In genomic region chr12:4274960-4275868, GRCh38 we compare ENCODE assay signal across 8 cellular contexts. TPM values are rescaled to one million over a fixed set of nuclear protein-coding genes. Genes with fewer than 3 reads are reported as not detected.
A peak's percentile ranks its signal among the peaks of the same experiment; 100 is the strongest.
DNase-seq lines count a peak whose midpoint lies in the region; ATAC-seq, FAIRE-seq and TF ChIP-seq lines count a peak whose summit lies in the region.

No MANE protein-coding gene starts in this region.

- BruUV-seq in HepG2 (replicated peaks; lab: Mats Ljungman, UMichigan) = no TSS peak

- H3K27me3 ChIP-seq in HepG2 (ENCODE audit: control insufficient read depth in 1 of 2, insufficient read depth in 2 of 2, low read length in 2 of 2) = peaks cover 25 to 67% of the 10 kb centered on the region in 2 experiments
- H3K27me3 ChIP-seq in tibial nerve = peaks cover 0 to 43% of the 10 kb centered on the region in 2 donors

- H3K9ac ChIP-seq in HepG2 (ENCODE audit: insufficient read depth, low read depth, low read length) = no peak overlapping the region

- ATAC-seq in HepG2 (no peak), HG03442 (IDR thresholded peaks at IDR 0.05; ENCODE audit: unreplicated experiment) (no peak), GM21576 (IDR thresholded peaks at IDR 0.05; ENCODE audit: unreplicated experiment) (no peak)

- POLR2A ChIA-PET in activated CD4-positive, alpha-beta T cell treated with anti-CD3 and anti-CD28 coated beads, Interleukin-2, amount 10 ng/mL, durations not matched to agents 7 days and 5 days (lab: Charles Lee) = interaction anchor here (1.8 kb wide), 1 partner anchor 168 kb away, joined by 12 read pairs; no protein-coding TSS in a partner anchor
- POLR2A ChIA-PET in HepG2 (lab: Yijun Ruan, JAX) = no interaction called here

- H3K9me3 Mint-ChIP-seq in activated CD4-positive, alpha-beta T cell treated with anti-CD3 and anti-CD28 coated beads, Interleukin-2, amount 10 ng/mL, durations not matched to agents 7 days and 5 days = no peaks in the 10 kb centered on the region

- CTCF ChIA-PET in activated CD4-positive, alpha-beta T cell treated with anti-CD3 and anti-CD28 coated beads, Interleukin-2, amount 10 ng/mL, durations not matched to agents 7 days and 5 days (lab: Charles Lee) = interaction anchor here (0.6 to 6.2 kb wide), 15 partner anchors 14 to 391 kb away, joined by 3 to 80 read pairs (median 16); no protein-coding TSS in a partner anchor
- CTCF ChIA-PET in HepG2 (lab: Yijun Ruan, JAX; ENCODE audit: low intra/inter-chr PET ratio, low total read pairs) = interaction anchor here (1.3 kb wide), 1 partner anchor 311 kb away, joined by 4 read pairs; no protein-coding TSS in a partner anchor

- peak overlapping the region; percentile 36; the same call in 1 of the 2 replicates for H3K4me2 ChIP-seq in HepG2 (ENCODE audit: low read depth, low read length)

- no peaks in the 10 kb centered on the region for H3K27me3 Mint-ChIP-seq in activated CD4-positive, alpha-beta T cell treated with anti-CD3 and anti-CD28 coated beads, Interleukin-2, amount 10 ng/mL, durations not matched to agents 7 days and 5 days

- no peaks in the 10 kb centered on the region; the same call in 1 of the 2 replicates for H4K20me1 ChIP-seq in HepG2 (ENCODE audit: insufficient read depth, low read length)

- TF ChIP-seq EP300 in HepG2 (IDR thresholded peaks at IDR 0.05; ENCODE audit: low read depth in 2 of 2, low read length in 2 of 2) = no peak
- TF ChIP-seq EP300 in HepG2 (CRISPR knock-in tag; IDR thresholded peaks at IDR 0.05; ENCODE audit: borderline replicate concordance) = no peak
- no peak for TF ChIP-seq EP300 in tibial nerve (IDR thresholded peaks at IDR 0.05)

- no peak overlapping the region for H2AFZ ChIP-seq in HepG2 (ENCODE audit: low read length)

- no peak for DNase-seq in activated CD4-positive, alpha-beta T cell treated with anti-CD3 and anti-CD28 coated beads, Interleukin-2, amount 10 ng/mL, durations not matched to agents 7 days and 5 days
- no peak for DNase-seq in activated CD4-positive, alpha-beta T cell treated with anti-CD3 and anti-CD28 coated beads for 4 hours
- DNase-seq in astrocyte of the hippocampus (ENCODE audit: low read depth, low spot score) (peak; percentile 51), HepG2 (ENCODE audit: low spot score) (no peak), tibial nerve (ENCODE audit: low spot score in 2 of 2) (no peak), NCI-H524 treated with DMSO at 0.1 percent for 48 hours (lab: John Stamatoyannopoulos, UW) (no peak)

- no peak for TF ChIP-seq RAD21 in HepG2 (CRISPR knock-in tag; IDR thresholded peaks at IDR 0.05)

- TF ChIP-seq POLR2A in HepG2 (IDR thresholded peaks at IDR 0.05; ENCODE audit: insufficient read depth in 1 of 2, low read depth in 2 of 2, low read length in 2 of 2) (no peak), tibial nerve (IDR thresholded peaks at IDR 0.05) (no peak)

- H3K36me3 ChIP-seq in HepG2 (replicated peaks in 1 of 2; ENCODE audit: control insufficient read depth in 1 of 2, insufficient read depth in 2 of 2, low read length in 2 of 2) (no peaks in the 10 kb centered on the region), tibial nerve (peaks cover 0 to 19% (median 0%) of the 10 kb centered on the region in 3 donors)

- H3K4me1 Mint-ChIP-seq in activated CD4-positive, alpha-beta T cell treated with anti-CD3 and anti-CD28 coated beads, Interleukin-2, amount 10 ng/mL, durations not matched to agents 7 days and 5 days = peaks cover 44% of the 10 kb centered on the region

- H3K27ac ChIP-seq in HepG2 (ENCODE audit: extremely low read length, insufficient read depth, low read length) (no peak overlapping the region), tibial nerve (peak overlapping the region; percentile 91 to 96 (median 94))

- no peaks in the 10 kb centered on the region for H3K79me2 ChIP-seq in HepG2 (ENCODE audit: insufficient read depth, low read length)

- H3K4me3 ChIP-seq in HepG2 (replicated peaks in 1 of 3; ENCODE audit: insufficient read depth in 1 of 3, low read depth in 2 of 3, low read length in 3 of 3) (no peak overlapping the region; a peak in 2 of 6 replicates), tibial nerve (peak overlapping the region; percentile 71 to 82 (median 72))

- 8% methylated on average over 46 of the region's 46 CpGs for WGBS in HepG2 (ENCODE audit: low lambda C conversion rate)
- WGBS in tibial nerve, 2 donors = 2% methylated on average over 43 to 46 of the region's 46 CpGs

- H3K36me3 Mint-ChIP-seq in activated CD4-positive, alpha-beta T cell treated with anti-CD3 and anti-CD28 coated beads, Interleukin-2, amount 10 ng/mL, durations not matched to agents 7 days and 5 days (ENCODE audit: low read depth) = peaks cover 45% of the 10 kb centered on the region

- H3K9me3 ChIP-seq in HepG2 (ENCODE audit: low read length) (no peaks in the 10 kb centered on the region), tibial nerve (no peaks in the 10 kb centered on the region)

- TF ChIP-seq CTCF in HepG2 (CRISPR knock-in tag; IDR thresholded peaks at IDR 0.05) (no peak), tibial nerve (IDR thresholded peaks at IDR 0.05) (no peak)

- peak overlapping the region; percentile 95 for H3K4me3 Mint-ChIP-seq in activated CD4-positive, alpha-beta T cell treated with anti-CD3 and anti-CD28 coated beads, Interleukin-2, amount 10 ng/mL, durations not matched to agents 7 days and 5 days

- in situ Hi-C loops in HepG2 (cut with HindIII; ENCODE audit: extremely low pct_ligation_motif_present, low pct_unique_long_range_greater_than_20kb) = loop anchor here (5.0 to 10.0 kb wide), 5 partner anchors 168 to 970 kb away; no protein-coding TSS in a partner anchor

- peaks cover 50% of the 10 kb centered on the region for H3K4me1 ChIP-seq in HepG2 (ENCODE audit: insufficient read depth, low read length)
- peaks cover 0 to 69% (median 38%) of the 10 kb centered on the region in 4 donors for H3K4me1 ChIP-seq in tibial nerve

- no peak for FAIRE-seq in HepG2 (lab: Jason Lieb, UNC)

- intact Hi-C loops in HepG2 (cut with micrococcal nuclease; ENCODE audit: unreplicated experiment) = loop anchor here (5.0 kb wide), 1 partner anchor 278 kb away; no protein-coding TSS in a partner anchor

- peak overlapping the region; percentile 99 for H3K27ac Mint-ChIP-seq in activated CD4-positive, alpha-beta T cell treated with anti-CD3 and anti-CD28 coated beads, Interleukin-2, amount 10 ng/mL, durations not matched to agents 7 days and 5 days

RNA-seq across cellular contexts. Expression of gene CCND2, which starts 1.7 kb away (rescaled TPM):
- total RNA-seq in activated CD4-positive, alpha-beta T cell treated with anti-CD3 and anti-CD28 coated beads, Interleukin-2, amount 10 ng/mL, durations not matched to agents 7 days and 5 days = 100 to 1,000 TPM; 290 to 332 TPM
- total RNA-seq in HepG2 (2016; rRNA removed; fragmentation: Illumina TruSeq; extraction: Trizol) (1.1 and 1.4 TPM in 2 replicates), tibial nerve (100 to 1,000 TPM in 1 of 4 donors, 10 to 100 TPM in 3; 84.1 to 124 (median 89.7) TPM)
- 0.09 and 0.20 TPM in 2 replicates for total RNA-seq in HepG2 (2016; cell fraction: cytosol; rRNA removed; fragmentation: Illumina TruSeq; extraction: Trizol; ENCODE audit: low read depth)
- 1.1 and 1.3 TPM in 2 replicates for total RNA-seq in HepG2 (2016; cell fraction: insoluble cytoplasmic fraction; rRNA removed; fragmentation: Illumina TruSeq; extraction: Trizol)
- total RNA-seq in HepG2 (2016; cell fraction: membrane; rRNA removed; fragmentation: Illumina TruSeq; extraction: Trizol) = 0.28 and 0.34 TPM in 2 replicates
- total RNA-seq in HepG2 (2016; cell fraction: nucleus; rRNA removed; fragmentation: Illumina TruSeq; extraction: Trizol) = 1.3 and 1.4 TPM in 2 replicates
- polyA plus RNA-seq in HepG2 (2011; rRNA removed) = 0.61 and 0.90 TPM in 2 replicates
- polyA plus RNA-seq in HepG2 (2011; cell fraction: cytosol; rRNA removed) = 0.34 and 0.68 TPM in 2 replicates
- 1.3 and 1.6 TPM in 2 replicates for polyA plus RNA-seq in HepG2 (2011; cell fraction: nucleus; rRNA removed)
- 0.36 and 0.44 TPM in 2 replicates for polyA plus RNA-seq in HepG2 (2012)
- polyA plus RNA-seq in HepG2 (2016; cell fraction: cytosol; fragmentation: Illumina TruSeq; extraction: Trizol; ENCODE audit: low read depth) = 0.06 and 0.07 TPM in 2 replicates
- 0.34 and 0.55 TPM in 2 replicates for polyA plus RNA-seq in HepG2 (2016; cell fraction: insoluble cytoplasmic fraction; fragmentation: Illumina TruSeq; extraction: Trizol; ENCODE audit: low read depth)
- polyA plus RNA-seq in HepG2 (2016; cell fraction: membrane; fragmentation: Illumina TruSeq; extraction: Trizol; ENCODE audit: low read depth) = 0.05 and 0.07 TPM in 2 replicates
- polyA plus RNA-seq in HepG2 (2016; cell fraction: nucleus; fragmentation: Illumina TruSeq; extraction: Trizol; ENCODE audit: insufficient read depth, low read depth) = 0.85 and 1.2 TPM in 2 replicates
- 2.3 and 2.5 TPM in 2 replicates for polyA minus RNA-seq in HepG2 (2011; rRNA and poly(A)+ RNA removed; ENCODE audit: low replicate concordance)
- polyA minus RNA-seq in HepG2 (2011; cell fraction: cytosol; rRNA and poly(A)+ RNA removed) = 1.4 and 2.3 TPM in 2 replicates
- 1.3 and 2.0 TPM in 2 replicates for polyA minus RNA-seq in HepG2 (2011; cell fraction: nucleus; rRNA and poly(A)+ RNA removed)

RNA-seq across cellular contexts. Expression of gene TIGAR, which starts 45.8 kb away (rescaled TPM):
- 10 to 100 TPM; 11.0 to 14.4 TPM for total RNA-seq in activated CD4-positive, alpha-beta T cell treated with anti-CD3 and anti-CD28 coated beads, Interleukin-2, amount 10 ng/mL, durations not matched to agents 7 days and 5 days
- total RNA-seq in HepG2 (2016; rRNA removed; fragmentation: Illumina TruSeq; extraction: Trizol) = 21.8 and 41.3 TPM in 2 replicates
- total RNA-seq in HepG2 (2016; cell fraction: cytosol; rRNA removed; fragmentation: Illumina TruSeq; extraction: Trizol; ENCODE audit: low read depth) = 3.2 and 3.9 TPM in 2 replicates
- total RNA-seq in HepG2 (2016; cell fraction: insoluble cytoplasmic fraction; rRNA removed; fragmentation: Illumina TruSeq; extraction: Trizol) = 19.7 and 41.8 TPM in 2 replicates
- 7.2 and 8.4 TPM in 2 replicates for total RNA-seq in HepG2 (2016; cell fraction: membrane; rRNA removed; fragmentation: Illumina TruSeq; extraction: Trizol)
- 8.8 and 9.1 TPM in 2 replicates for total RNA-seq in HepG2 (2016; cell fraction: nucleus; rRNA removed; fragmentation: Illumina TruSeq; extraction: Trizol)
- 2.6 and 3.2 TPM in 2 replicates for polyA plus RNA-seq in HepG2 (2011; rRNA removed)
- polyA plus RNA-seq in HepG2 (2011; cell fraction: cytosol; rRNA removed) = 1.2 and 2.6 TPM in 2 replicates
- polyA plus RNA-seq in HepG2 (2011; cell fraction: nucleus; rRNA removed) = 0.39 and 0.83 TPM in 2 replicates
- polyA plus RNA-seq in HepG2 (2012) = 3.9 and 5.6 TPM in 2 replicates
- 3.0 and 3.7 TPM in 2 replicates for polyA plus RNA-seq in HepG2 (2016; cell fraction: cytosol; fragmentation: Illumina TruSeq; extraction: Trizol; ENCODE audit: low read depth)
- polyA plus RNA-seq in HepG2 (2016; cell fraction: insoluble cytoplasmic fraction; fragmentation: Illumina TruSeq; extraction: Trizol; ENCODE audit: low read depth) = 43.8 and 46.1 TPM in 2 replicates
- 5.4 and 6.3 TPM in 2 replicates for polyA plus RNA-seq in HepG2 (2016; cell fraction: membrane; fragmentation: Illumina TruSeq; extraction: Trizol; ENCODE audit: low read depth)
- polyA plus RNA-seq in HepG2 (2016; cell fraction: nucleus; fragmentation: Illumina TruSeq; extraction: Trizol; ENCODE audit: insufficient read depth, low read depth) = 14.8 and 16.6 TPM in 2 replicates
- polyA minus RNA-seq in HepG2 (2011; rRNA and poly(A)+ RNA removed; ENCODE audit: low replicate concordance) = 0.30 and 1.3 TPM in 2 replicates
- 2.0 and 2.2 TPM in 2 replicates for polyA minus RNA-seq in HepG2 (2011; cell fraction: cytosol; rRNA and poly(A)+ RNA removed)
- polyA minus RNA-seq in HepG2 (2011; cell fraction: nucleus; rRNA and poly(A)+ RNA removed) = 1.9 and 2.7 TPM in 2 replicates
- total RNA-seq in tibial nerve = 1 to 10 TPM; 1.8 to 4.4 (median 2.5) TPM

Comparison
In these comparisons a context has a peak if more than half of its experiments do, and no peak if none do; other contexts are left out.
1. H3K4me3 ChIP-seq: peak in tibial nerve (4 of 4); none in HepG2 (0 of 3).
2. RNA of gene CCND2, which starts 1.7 kb away (total RNA-seq): 290 to 332 TPM in activated CD4-positive, alpha-beta T cell treated with anti-CD3 and anti-CD28 coated beads, Interleukin-2, amount 10 ng/mL, durations not matched to agents 7 days and 5 days and 84.1 to 124 TPM in tibial nerve; 0.09 to 1.4 TPM in HepG2; every median in the first group is over 10 times any median in the second.